1 cellular context compared by ENCODE assay signal in the genomic region with DNA sequence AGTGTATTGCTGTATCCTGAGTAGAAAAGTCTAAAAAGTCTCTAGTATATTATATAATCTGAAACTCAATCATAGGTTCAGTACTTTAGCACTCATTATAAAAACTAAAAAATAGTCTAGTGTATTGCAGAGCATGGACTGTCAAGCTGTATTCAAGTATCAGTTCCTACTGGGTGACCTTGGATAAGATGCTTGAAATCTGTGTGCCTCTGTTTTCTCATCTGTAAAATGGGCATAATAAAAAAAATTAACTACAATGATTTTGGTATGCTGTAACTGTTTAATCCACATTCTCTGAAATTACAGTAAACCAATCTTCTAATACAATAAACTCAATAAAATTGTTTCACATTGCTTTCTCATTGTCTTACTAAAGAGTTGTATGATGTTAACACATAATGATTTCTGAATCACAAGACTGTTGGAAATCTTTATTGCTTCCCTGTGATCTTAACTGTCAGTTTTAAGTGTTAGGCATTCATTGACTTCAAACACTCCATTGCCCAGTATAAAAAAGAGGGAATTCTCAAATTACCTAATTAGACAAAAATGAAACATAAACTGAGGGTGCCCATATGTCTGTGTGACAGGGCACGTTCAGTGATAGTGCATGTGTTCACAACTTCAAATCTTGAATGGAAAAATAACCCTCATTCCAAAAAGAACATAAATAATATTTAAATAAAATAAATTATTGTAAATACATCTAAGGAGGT.
TF ChIP-seq lines count a peak whose summit lies in the region.

No MANE protein-coding gene starts in this region.

TF ChIP-seq in HepG2, 621 proteins besides CTCF, POLR2A, EP300 and RAD21 (continued from another document):
- TF ChIP-seq, protein P1, sequence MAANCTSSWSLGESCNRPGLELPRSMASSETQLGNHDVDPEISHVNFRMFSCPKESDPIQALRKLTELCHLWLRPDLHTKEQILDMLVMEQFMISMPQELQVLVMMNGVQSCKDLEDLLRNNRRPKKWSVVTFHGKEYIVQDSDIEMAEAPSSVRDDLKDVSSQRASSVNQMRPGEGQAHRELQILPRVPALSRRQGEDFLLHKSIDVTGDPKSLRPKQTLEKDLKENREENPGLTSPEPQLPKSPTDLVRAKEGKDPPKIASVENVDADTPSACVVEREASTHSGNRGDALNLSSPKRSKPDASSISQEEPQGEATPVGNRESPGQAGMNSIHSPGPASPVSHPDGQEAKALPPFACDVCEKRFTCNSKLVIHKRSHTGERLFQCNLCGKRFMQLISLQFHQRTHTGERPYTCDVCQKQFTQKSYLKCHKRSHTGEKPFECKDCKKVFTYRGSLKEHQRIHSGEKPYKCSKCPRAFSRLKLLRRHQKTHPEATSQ (CRISPR knock-in tag; IDR thresholded peaks at IDR 0.05; ENCODE audit: borderline replicate concordance), result no peak
- TF ChIP-seq ZNF354B (CRISPR knock-in tag; IDR thresholded peaks at IDR 0.05), result no peak
- TF ChIP-seq ZFP36 (IDR thresholded peaks at IDR 0.05; ENCODE audit: borderline replicate concordance, low read depth, low read length, partially characterized antibody), result no peak
- no peak for TF ChIP-seq ZFYVE20 (CRISPR knock-in tag; IDR thresholded peaks at IDR 0.05; ENCODE audit: borderline replicate concordance, low read depth)
- TF ChIP-seq CHD4 (IDR thresholded peaks at IDR 0.05; ENCODE audit: borderline replicate concordance, low read length), result peak; percentile 97; the same call in 1 of the 2 replicates
- TF ChIP-seq ZNF678 (CRISPR knock-in tag; IDR thresholded peaks at IDR 0.05), result no peak
- no peak for TF ChIP-seq MBNL3 (CRISPR knock-in tag; conservative IDR thresholded peaks at IDR 0.05)
- no peak for TF ChIP-seq FIP1L1 (IDR thresholded peaks at IDR 0.05; ENCODE audit: borderline replicate concordance, insufficient read depth, low read depth, low read length)
- TF ChIP-seq KDM1A (CRISPR knock-in tag; IDR thresholded peaks at IDR 0.05), result peak; percentile 90
- no peak for TF ChIP-seq MAF1 (CRISPR knock-in tag; IDR thresholded peaks at IDR 0.05; ENCODE audit: borderline replicate concordance)
- peak; percentile 68; the same call in 1 of the 2 replicates for TF ChIP-seq ZMYM3 (CRISPR knock-in tag; IDR thresholded peaks at IDR 0.05)
TF ChIP-seq in HepG2: peak in this region for 7.
